Comparison of ENCODE assay signal across 9 cellular contexts in the genomic region with DNA sequence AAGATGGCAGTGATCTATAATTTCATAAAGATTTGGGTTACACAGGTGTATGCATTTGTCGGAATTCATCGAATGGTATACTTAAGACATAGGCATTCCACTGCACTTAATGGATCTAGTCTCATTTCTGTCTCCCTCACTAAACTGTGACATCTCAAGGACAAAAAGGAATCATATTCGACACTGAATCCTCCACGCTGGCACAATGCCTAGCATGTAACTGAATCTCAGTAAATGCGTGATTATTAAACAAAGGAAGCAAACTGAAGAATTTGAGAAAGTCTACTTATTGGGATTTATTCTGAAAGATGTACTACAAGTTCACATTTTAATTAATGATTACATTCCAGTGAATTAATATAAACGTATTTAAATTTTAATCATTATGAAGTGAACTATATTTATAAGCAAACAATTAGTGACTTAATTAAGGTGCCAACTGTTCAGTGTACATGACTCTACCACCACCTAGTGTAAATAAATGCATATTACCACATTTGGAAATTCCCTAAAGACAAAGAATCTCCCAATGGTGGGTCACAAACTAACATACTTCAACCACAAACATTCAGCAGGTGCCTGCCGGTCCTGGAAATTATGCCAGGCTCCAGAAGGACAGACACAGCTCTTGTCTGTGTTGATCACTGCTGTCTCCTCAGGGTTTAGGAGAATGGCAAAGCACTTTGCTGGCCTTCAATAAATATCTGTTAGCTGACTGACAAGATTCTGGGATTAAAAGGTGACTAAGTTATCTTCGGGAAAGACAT. TPM values are rescaled to one million over a fixed set of nuclear protein-coding genes. Genes with fewer than 3 reads are reported as not detected.
A peak's percentile ranks its signal among the peaks of the same experiment; 100 is the strongest.
DNase-seq lines count a peak whose midpoint lies in the region; ATAC-seq and TF ChIP-seq lines count a peak whose summit lies in the region.
"Had no signal": no experiment of that assay in that cellular context is flagged by ENCODE, and none has a peak within 500 bp of the region (broad histone marks: within the 10 kb centered on the region; RNA-seq: fewer than 3 reads in every experiment).

No MANE protein-coding gene starts in this region.

- H3K9me3 ChIP-seq in CD4-positive, CD25-positive, alpha-beta regulatory T cell (ENCODE audit: control insufficient read depth in 2 of 2, low read length in 2 of 2), result no peaks in the 10 kb centered on the region
- H3K9me3 ChIP-seq in right lobe of liver, result no peaks in the 10 kb centered on the region

- DNase-seq in CD4-positive, CD25-positive, alpha-beta regulatory T cell, result peak in 2 of 3 donors; percentile 17 to 32
- peak; percentile 35 for DNase-seq in H7
- peak; percentile 47 for DNase-seq in NCI-H2227 treated with DMSO at 0.1 percent for 48 hours (lab: John Stamatoyannopoulos, UW)
- DNase-seq in brain microvascular endothelial cell, result no peak
- no peak for DNase-seq in right lobe of liver
- no peak for DNase-seq in GM19238 (ENCODE audit: insufficient read length, low spot score)

- H3K27me3 Mint-ChIP-seq in CD4-positive, CD25-positive, alpha-beta regulatory T cell, result no peaks in the 10 kb centered on the region
- H3K27me3 Mint-ChIP-seq in stimulated activated memory B cell treated with anti-CD40 and anti-IgM and Interleukin-4, amounts not matched to agents 10 μg/mL and 1 μg/mL and 100 μg/mL, for 72 hours, result no peaks in the 10 kb centered on the region

- intact Hi-C loops in right lobe of liver (cut with DNase I), result no loop called here

- peaks cover 0 to 4% (median 3%) of the 10 kb centered on the region in 7 donors for H3K9me3 Mint-ChIP-seq in CD4-positive, CD25-positive, alpha-beta regulatory T cell
- H3K9me3 Mint-ChIP-seq in stimulated activated memory B cell treated with anti-CD40 and anti-IgM and Interleukin-4, amounts not matched to agents 10 μg/mL and 1 μg/mL and 100 μg/mL, for 72 hours, result no peaks in the 10 kb centered on the region

- in situ Hi-C loops in brain microvascular endothelial cell (cut with HindIII; ENCODE audit: low pct_ligation_motif_present, low sequenced_read_pairs), result no loop called here

- no peak overlapping the region for H3K4me3 ChIP-seq in CD4-positive, CD25-positive, alpha-beta regulatory T cell (ENCODE audit: low read depth, low read length)
- H3K4me3 ChIP-seq in H7 (ENCODE audit: insufficient read depth, low read depth, low read length) (no peak overlapping the region), brain microvascular endothelial cell (ENCODE audit: low read depth, low read length) (no peak overlapping the region), right lobe of liver (no peak overlapping the region)

- no peak overlapping the region for H3K27ac Mint-ChIP-seq in CD4-positive, CD25-positive, alpha-beta regulatory T cell
- H3K27ac Mint-ChIP-seq in stimulated activated memory B cell treated with anti-CD40 and anti-IgM and Interleukin-4, amounts not matched to agents 10 μg/mL and 1 μg/mL and 100 μg/mL, for 72 hours, result no peak overlapping the region

- ATAC-seq in CD4-positive, CD25-positive, alpha-beta regulatory T cell (ENCODE audit: low read depth in 2 of 2), result no peak
- ATAC-seq in right lobe of liver, result peak; percentile 45 to 80 (median 58)
- no peak for ATAC-seq in GM21515 (IDR thresholded peaks at IDR 0.05; ENCODE audit: unreplicated experiment)
- ATAC-seq in stimulated activated memory B cell treated with anti-CD40 and anti-IgM and Interleukin-4, amounts not matched to agents 10 μg/mL and 1 μg/mL and 100 μg/mL, for 72 hours, result no peak

- 51% methylated on average over 8 of the region's 8 CpGs for WGBS in right lobe of liver (ENCODE audit: insufficient coverage, low coverage, low lambda C conversion rate, missing lambda C conversion rate)

- no peak overlapping the region for H3K27ac ChIP-seq in CD4-positive, CD25-positive, alpha-beta regulatory T cell (ENCODE audit: insufficient read depth, low read length, poor library complexity, severe bottlenecking)
- H3K27ac ChIP-seq in brain microvascular endothelial cell (no peak overlapping the region), right lobe of liver (no peak overlapping the region)
- H3K27ac ChIP-seq: epithelial cell of prostate had no signal

- no peaks in the 10 kb centered on the region for H3K36me3 ChIP-seq in CD4-positive, CD25-positive, alpha-beta regulatory T cell (ENCODE audit: control insufficient read depth, insufficient read depth, low read length)
- H3K36me3 ChIP-seq in H7 (replicated peaks; ENCODE audit: control insufficient read depth, insufficient read depth, low read length) (no peaks in the 10 kb centered on the region), brain microvascular endothelial cell (replicated peaks) (no peaks in the 10 kb centered on the region), right lobe of liver (no peaks in the 10 kb centered on the region)

- TF ChIP-seq POLR2A in right lobe of liver (IDR thresholded peaks at IDR 0.05), result no peak

- no peaks in the 10 kb centered on the region for H3K4me1 ChIP-seq in CD4-positive, CD25-positive, alpha-beta regulatory T cell (ENCODE audit: control insufficient read depth, insufficient read depth, low read length, poor library complexity, severe bottlenecking)
- H3K4me1 ChIP-seq in right lobe of liver, result no peaks in the 10 kb centered on the region

- H3K4me3 Mint-ChIP-seq in CD4-positive, CD25-positive, alpha-beta regulatory T cell, result no peak overlapping the region
- H3K4me3 Mint-ChIP-seq in stimulated activated memory B cell treated with anti-CD40 and anti-IgM and Interleukin-4, amounts not matched to agents 10 μg/mL and 1 μg/mL and 100 μg/mL, for 72 hours, result no peak overlapping the region

- TF ChIP-seq CTCF in brain microvascular endothelial cell (IDR thresholded peaks at IDR 0.05; ENCODE audit: low read depth, low read length, missing control alignments), result peak; percentile 40
- peak; percentile 55 to 64 (median 60) for TF ChIP-seq CTCF in right lobe of liver (IDR thresholded peaks at IDR 0.05)

- H3K4me1 Mint-ChIP-seq in CD4-positive, CD25-positive, alpha-beta regulatory T cell, result peaks cover 4 to 23% (median 13%) of the 10 kb centered on the region in 4 donors
- peaks cover 7% of the 10 kb centered on the region for H3K4me1 Mint-ChIP-seq in stimulated activated memory B cell treated with anti-CD40 and anti-IgM and Interleukin-4, amounts not matched to agents 10 μg/mL and 1 μg/mL and 100 μg/mL, for 72 hours

- H3K36me3 Mint-ChIP-seq in CD4-positive, CD25-positive, alpha-beta regulatory T cell, result peaks cover 12% of the 10 kb centered on the region
- peaks cover 6% of the 10 kb centered on the region for H3K36me3 Mint-ChIP-seq in stimulated activated memory B cell treated with anti-CD40 and anti-IgM and Interleukin-4, amounts not matched to agents 10 μg/mL and 1 μg/mL and 100 μg/mL, for 72 hours

- no peaks in the 10 kb centered on the region for H3K27me3 ChIP-seq in CD4-positive, CD25-positive, alpha-beta regulatory T cell (ENCODE audit: control insufficient read depth, insufficient read depth, low read length)
- no peaks in the 10 kb centered on the region for H3K27me3 ChIP-seq in H7 (ENCODE audit: control insufficient read depth, insufficient read depth, low read length)
- no peaks in the 10 kb centered on the region for H3K27me3 ChIP-seq in brain microvascular endothelial cell (replicated peaks)
- H3K27me3 ChIP-seq in right lobe of liver, result no peaks in the 10 kb centered on the region

RNA-seq across cellular contexts. Expression of gene SMYD3, which starts 56.4 kb away (rescaled TPM):
- total RNA-seq in CD4-positive, CD25-positive, alpha-beta regulatory T cell, result 36.6 TPM
- polyA plus RNA-seq in CD4-positive, CD25-positive, alpha-beta regulatory T cell, result 10 to 100 TPM; 17.7 to 32.7 (median 25.1) TPM
- 25.6 and 31.0 TPM in 2 replicates for total RNA-seq in H7 (2014; rRNA removed; shearing (Covaris generic))
- total RNA-seq in right lobe of liver, result 10 to 100 TPM in 1 of 6 experiments, 1 to 10 TPM in 5; 6.3 to 10.0 (median 6.6) TPM

Comparison
In these comparisons a context has a peak if more than half of its experiments do, and no peak if none do; other contexts are left out.
1. ATAC-seq: peak in right lobe of liver (4 of 4); none in CD4-positive, CD25-positive, alpha-beta regulatory T cell (0 of 2), GM21515 (single experiment) and stimulated activated memory B cell treated with anti-CD40 and anti-IgM and Interleukin-4, amounts not matched to agents 10 μg/mL and 1 μg/mL and 100 μg/mL, for 72 hours (single experiment).
2. DNase-seq: peak in CD4-positive, CD25-positive, alpha-beta regulatory T cell (2 of 3), H7 (single experiment) and NCI-H2227 treated with DMSO at 0.1 percent for 48 hours (single experiment); none in brain microvascular endothelial cell (single experiment), right lobe of liver (0 of 3) and GM19238 (single experiment).